Comparison of ENCODE assay signal across 2 cellular contexts in genomic region chr7:37942934-37943610, GRCh38.
TF ChIP-seq lines count a peak whose summit lies in the region.

No MANE protein-coding gene starts in this region.

TF ChIP-seq in GM23338, 12 proteins besides CTCF, POLR2A, EP300 and RAD21 (continued from another document):
- TF ChIP-seq REST (IDR thresholded peaks at IDR 0.05; ENCODE audit: unreplicated experiment) (no peak), ETS1 (IDR thresholded peaks at IDR 0.05) (no peak), STAT1 (IDR thresholded peaks at IDR 0.05; ENCODE audit: unreplicated experiment) (no peak), JUNB (IDR thresholded peaks at IDR 0.05; ENCODE audit: unreplicated experiment) (no peak), ZNF331 (CRISPR knock-in tag; IDR thresholded peaks at IDR 0.05; ENCODE audit: low read depth) (no peak), CREB1 (CRISPR knock-in tag; IDR thresholded peaks at IDR 0.05; ENCODE audit: low read depth) (no peak), ZNF462 (CRISPR knock-in tag; IDR thresholded peaks at IDR 0.05) (no peak), EZH2phosphoT487 (IDR thresholded peaks at IDR 0.05; ENCODE audit: unreplicated experiment) (no peak)
TF ChIP-seq in GM23338: peak in this region for 0.

TF ChIP-seq in K562, 482 proteins besides CTCF, POLR2A, EP300 and RAD21 (continued from another document):
- TF ChIP-seq THRB (CRISPR knock-in tag; conservative IDR thresholded peaks at IDR 0.05) = no peak
- TF ChIP-seq ZBTB43 (CRISPR knock-in tag; IDR thresholded peaks at IDR 0.05) = no peak
- no peak for TF ChIP-seq DLX4 (CRISPR knock-in tag; IDR thresholded peaks at IDR 0.05)
- no peak for TF ChIP-seq SIX5 (IDR thresholded peaks at IDR 0.05; ENCODE audit: borderline replicate concordance in 1 of 2, insufficient read depth in 1 of 2, low read depth in 1 of 2, low read length in 2 of 2)
- no peak for TF ChIP-seq ELK3 (CRISPR knock-in tag; IDR thresholded peaks at IDR 0.05)
- TF ChIP-seq U2AF1 (optimal IDR thresholded peaks at IDR 0.05; ENCODE audit: low read depth, low read length) = no peak
